Comparison of ENCODE assay signal across 1 cellular context in genomic region chr1:114696810-114697209, GRCh38.
TF ChIP-seq lines count a peak whose summit lies in the region.

No MANE protein-coding gene starts in this region.

TF ChIP-seq in K562, 482 proteins besides CTCF, POLR2A, EP300 and RAD21:
- TF ChIP-seq ZNF121 (CRISPR knock-in tag; conservative IDR thresholded peaks at IDR 0.05) (no peak), CEBPB (tag; IDR thresholded peaks at IDR 0.05) (peak; percentile 30; the same call in 1 of the 2 replicates), ZFP1 (CRISPR knock-in tag; IDR thresholded peaks at IDR 0.05) (no peak)
TF ChIP-seq in K562: peak in this region for 1.
